ENCODE assay signal across 11 cellular contexts in the genomic region with DNA sequence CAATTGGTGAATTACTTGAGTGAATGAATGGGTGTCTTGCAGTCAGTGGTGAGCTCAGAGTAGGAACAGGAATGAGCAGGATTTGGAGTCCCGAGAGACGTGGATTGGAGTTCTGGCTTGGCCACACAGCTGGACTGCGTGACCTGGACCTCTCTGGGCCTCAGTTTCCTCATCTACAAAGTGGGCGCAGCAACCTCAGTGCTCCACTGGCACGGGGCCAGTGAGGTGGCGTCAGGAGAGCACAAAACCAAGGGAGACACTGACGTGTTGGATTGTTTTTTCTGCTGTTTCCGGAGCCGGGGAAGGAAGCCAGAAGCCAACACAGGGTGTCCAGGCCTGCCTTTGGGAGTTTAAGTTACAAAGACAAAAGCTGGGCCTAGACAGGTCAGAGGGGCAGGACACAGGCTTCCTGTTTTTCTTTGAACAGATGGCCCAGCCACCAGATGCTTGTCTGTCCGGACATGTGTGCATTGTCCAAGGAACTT. TPM values are rescaled to one million over a fixed set of nuclear protein-coding genes. Genes with fewer than 3 reads are reported as not detected.
DNase-seq lines count a peak whose midpoint lies in the region; ATAC-seq and TF ChIP-seq lines count a peak whose summit lies in the region.
"Had no signal": no experiment of that assay in that cellular context is flagged by ENCODE, and none has a peak within 500 bp of the region (broad histone marks: within the 10 kb centered on the region; RNA-seq: fewer than 3 reads in every experiment).

No MANE protein-coding gene starts in this region.

- peaks cover 2% of the 10 kb centered on the region for H3K27me3 Mint-ChIP-seq in endodermal cell (ENCODE audit: insufficient read depth)
- peaks cover 41% of the 10 kb centered on the region for H3K27me3 Mint-ChIP-seq in activated T-helper 17 cell treated with anti-CD3 and anti-CD28 coated beads, Interleukin-2, amount 50 U/mL, for 72 hours

- H3K4me3 ChIP-seq in endodermal cell (ENCODE audit: low read length) (no peak overlapping the region), vagina (no peak overlapping the region)

- no peaks in the 10 kb centered on the region for H3K36me3 Mint-ChIP-seq in endodermal cell (ENCODE audit: low read depth)
- no peaks in the 10 kb centered on the region for H3K36me3 Mint-ChIP-seq in activated T-helper 17 cell treated with anti-CD3 and anti-CD28 coated beads, Interleukin-2, amount 50 U/mL, for 72 hours (ENCODE audit: low read depth)
- H3K36me3 Mint-ChIP-seq: activated CD8-positive, alpha-beta memory T cell treated with anti-CD3 and anti-CD28 coated beads, Interleukin-2, amount 10 ng/mL, durations not matched to agents 7 days and 5 days had no signal

- intact Hi-C loops in vagina (cut with DNase I) = no loop called here

- H3K27ac Mint-ChIP-seq in endodermal cell = no peak overlapping the region
- no peak overlapping the region for H3K27ac Mint-ChIP-seq in activated T-helper 17 cell treated with anti-CD3 and anti-CD28 coated beads, Interleukin-2, amount 50 U/mL, for 72 hours
- H3K27ac Mint-ChIP-seq: activated CD8-positive, alpha-beta memory T cell treated with anti-CD3 and anti-CD28 coated beads, Interleukin-2, amount 10 ng/mL, durations not matched to agents 7 days and 5 days had no signal

- ATAC-seq in HG02884 (IDR thresholded peaks at IDR 0.05; ENCODE audit: unreplicated experiment) = no peak
- ATAC-seq in activated T-helper 17 cell treated with anti-CD3 and anti-CD28 coated beads, Interleukin-2, amount 50 U/mL, for 72 hours (replicated peaks) = no peak
- ATAC-seq: activated CD8-positive, alpha-beta memory T cell treated with anti-CD3 and anti-CD28 coated beads, Interleukin-2, amount 10 ng/mL, durations not matched to agents 7 days and 5 days had no signal

- TF ChIP-seq POLR2A in vagina (IDR thresholded peaks at IDR 0.05) = no peak

- no peak overlapping the region for H3K9ac ChIP-seq in endodermal cell (ENCODE audit: extremely low read depth, low read length, poor library complexity, severe bottlenecking)

- H3K27ac ChIP-seq in endodermal cell (ENCODE audit: low read depth, low read length) (peak overlapping the region; percentile 24), vagina (peak overlapping the region; percentile 21)

- no peaks in the 10 kb centered on the region for H3K36me3 ChIP-seq in endodermal cell (ENCODE audit: control insufficient read depth, insufficient read depth, low read length)
- H3K36me3 ChIP-seq in vagina = no peaks in the 10 kb centered on the region

- no peak for TF ChIP-seq CTCF in endodermal cell (conservative IDR thresholded peaks at IDR 0.05)
- TF ChIP-seq CTCF in vagina (IDR thresholded peaks at IDR 0.05) = no peak

- peak; percentile 8 for DNase-seq in DMS153 treated with DMSO at 0.1 percent for 48 hours (lab: John Stamatoyannopoulos, UW; ENCODE audit: unreplicated experiment)
- no peak for DNase-seq in DMS153 (lab: John Stamatoyannopoulos, UW)
- no peak for DNase-seq in endodermal cell
- DNase-seq in medulla oblongata (ENCODE audit: extremely low spot score) = peak; percentile 31
- DNase-seq in vagina (ENCODE audit: extremely low spot score in 2 of 2) = no peak
- DNase-seq in NCI-H1105 (lab: John Stamatoyannopoulos, UW) = no peak
- DNase-seq: 8988T; activated CD8-positive, alpha-beta memory T cell treated with anti-CD3 and anti-CD28 coated beads, Interleukin-2, amount 10 ng/mL, durations not matched to agents 7 days and 5 days; NCI-H1436 treated with DMSO at 0.1 percent for 48 hours had no signal

- no peaks in the 10 kb centered on the region for H3K4me1 Mint-ChIP-seq in endodermal cell
- H3K4me1 Mint-ChIP-seq in activated T-helper 17 cell treated with anti-CD3 and anti-CD28 coated beads, Interleukin-2, amount 50 U/mL, for 72 hours = no peaks in the 10 kb centered on the region
- H3K4me1 Mint-ChIP-seq: activated CD8-positive, alpha-beta memory T cell treated with anti-CD3 and anti-CD28 coated beads, Interleukin-2, amount 10 ng/mL, durations not matched to agents 7 days and 5 days had no signal

- H3K4me3 Mint-ChIP-seq in endodermal cell = no peak overlapping the region
- no peak overlapping the region for H3K4me3 Mint-ChIP-seq in activated T-helper 17 cell treated with anti-CD3 and anti-CD28 coated beads, Interleukin-2, amount 50 U/mL, for 72 hours
- H3K4me3 Mint-ChIP-seq: activated CD8-positive, alpha-beta memory T cell treated with anti-CD3 and anti-CD28 coated beads, Interleukin-2, amount 10 ng/mL, durations not matched to agents 7 days and 5 days had no signal

- H3K27me3 ChIP-seq in endodermal cell (ENCODE audit: control insufficient read depth, insufficient read depth, low read length, poor library complexity, severe bottlenecking) = no peaks in the 10 kb centered on the region
- no peaks in the 10 kb centered on the region for H3K27me3 ChIP-seq in vagina

- WGBS in endodermal cell (ENCODE audit: insufficient coverage in 1 of 2, insufficient read length in 1 of 2), 2 experiments = 89 to 91% methylated on average over 9 to 10 of the region's 10 CpGs

- no peaks in the 10 kb centered on the region for H3K9me3 ChIP-seq in endodermal cell (ENCODE audit: control insufficient read depth, low read length)
- no peaks in the 10 kb centered on the region for H3K9me3 ChIP-seq in vagina

- no peaks in the 10 kb centered on the region for H3K9me3 Mint-ChIP-seq in endodermal cell
- no peaks in the 10 kb centered on the region for H3K9me3 Mint-ChIP-seq in activated T-helper 17 cell treated with anti-CD3 and anti-CD28 coated beads, Interleukin-2, amount 50 U/mL, for 72 hours

- no peaks in the 10 kb centered on the region for H3K4me1 ChIP-seq in endodermal cell (ENCODE audit: control insufficient read depth, insufficient read depth, low read length)
- H3K4me1 ChIP-seq in vagina = peaks cover 24% of the 10 kb centered on the region

RNA-seq across cellular contexts. Expression of a gene that starts 6.5 kb away (rescaled TPM):
- 100 to 1,000 TPM in 1 of 2 donors, 10 to 100 TPM in 1; 93.8 to 111 TPM for total RNA-seq in endodermal cell
- 35.2 TPM for polyA plus RNA-seq in endodermal cell (2013, experiment 1 of 2)
- polyA plus RNA-seq in endodermal cell (2013, experiment 2 of 2) = 36.4 TPM
- 65.8 TPM for total RNA-seq in vagina
- 1 to 10 TPM; 4.5 to 6.4 TPM for total RNA-seq in activated T-helper 17 cell treated with anti-CD3 and anti-CD28 coated beads, Interleukin-2, amount 50 U/mL, for 72 hours

RNA-seq across cellular contexts. Expression of a gene that starts 27.1 kb away (rescaled TPM):
- total RNA-seq in endodermal cell (not detected), vagina (not detected)
- polyA plus RNA-seq in endodermal cell (2013, experiment 1 of 2) = not detected
- polyA plus RNA-seq in endodermal cell (2013, experiment 2 of 2) = not detected
- not detected for total RNA-seq in activated T-helper 17 cell treated with anti-CD3 and anti-CD28 coated beads, Interleukin-2, amount 50 U/mL, for 72 hours
- total RNA-seq: activated CD8-positive, alpha-beta memory T cell treated with anti-CD3 and anti-CD28 coated beads, Interleukin-2, amount 10 ng/mL, durations not matched to agents 7 days and 5 days had no signal

RNA-seq across cellular contexts. Expression of a gene that starts 29.4 kb away (rescaled TPM):
- total RNA-seq in endodermal cell (not detected), vagina (not detected)
- polyA plus RNA-seq in endodermal cell (2013, experiment 1 of 2) = not detected
- polyA plus RNA-seq in endodermal cell (2013, experiment 2 of 2) = not detected
- total RNA-seq in activated T-helper 17 cell treated with anti-CD3 and anti-CD28 coated beads, Interleukin-2, amount 50 U/mL, for 72 hours = not detected
- total RNA-seq: activated CD8-positive, alpha-beta memory T cell treated with anti-CD3 and anti-CD28 coated beads, Interleukin-2, amount 10 ng/mL, durations not matched to agents 7 days and 5 days had no signal

Comparison
In these comparisons a context has a peak if more than half of its experiments do, and no peak if none do; other contexts are left out.
1. DNase-seq: peak in DMS153 treated with DMSO at 0.1 percent for 48 hours (single experiment) and medulla oblongata (single experiment); none in DMS153 (single experiment), endodermal cell (single experiment), vagina (0 of 2) and NCI-H1105 (single experiment).